In the genomic region with DNA sequence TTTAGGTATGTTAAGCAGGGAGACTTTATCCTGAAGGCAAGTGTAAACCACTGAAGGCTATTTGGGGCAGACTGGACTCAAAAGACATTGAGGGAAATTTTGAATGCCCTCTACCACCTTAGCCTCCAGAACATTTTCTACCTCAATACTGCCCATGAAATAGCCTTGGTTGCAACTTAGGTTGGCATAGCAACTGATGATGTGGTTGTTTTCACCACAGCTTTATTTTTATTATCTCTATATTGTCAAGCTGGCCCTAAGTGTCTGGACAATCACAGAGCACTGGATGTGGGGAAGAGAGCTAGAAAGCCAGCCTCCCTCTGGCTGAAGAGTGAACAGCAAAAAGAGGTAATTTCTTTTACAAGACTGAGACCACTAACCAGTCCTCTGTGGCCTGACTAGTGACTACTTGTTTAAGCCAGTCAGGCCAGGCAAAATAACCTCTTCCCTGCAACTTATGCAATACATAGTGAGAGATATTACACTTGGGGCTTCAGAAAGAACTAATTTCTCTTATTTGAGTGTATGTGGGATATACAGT, we compare ENCODE assay signal across 28 cellular contexts.
"Had no signal": no experiment of that assay in that cellular context is flagged by ENCODE, and none has a peak within 500 bp of the region (broad histone marks: within the 10 kb centered on the region; RNA-seq: fewer than 3 reads in every experiment).

No MANE protein-coding gene starts in this region.

- H3K27ac Mint-ChIP-seq: activated B cell treated with CpG ODN at 0.5 μM for 24 hours; activated CD4-positive, alpha-beta T cell treated with anti-CD3 and anti-CD28 coated beads, Interleukin-2, amount 10 ng/mL, durations not matched to agents 24 days and 14 days; activated CD8-positive, alpha-beta memory T cell treated with anti-CD3 and anti-CD28 coated beads, Interleukin-2, amount 10 ng/mL, durations not matched to agents 7 days and 5 days; activated naive CD4-positive, alpha-beta T cell treated with anti-CD3 and anti-CD28 coated beads, Interleukin-2, amount 50 U/mL, for 24 hours; activated T-cell treated with anti-CD3 and anti-CD28 coated beads, Interleukin-2, amount 50 U/mL, for 24 hours; activated T-helper 1 cell treated with anti-CD3 and anti-CD28 coated beads, Interleukin-12 subunit alpha, Interleukin-12 subunit beta, Interleukin-2, Interleukin-4 antibody, amounts not matched to agents 30 ng/mL and 10 ng/mL and 1 ng/mL, durations not matched to agents 14 hours and 24 hours and 36 hours; T-helper 1 cell treated with Interleukin-12 subunit alpha and Interleukin-12 subunit beta and Interleukin-4 antibody, amounts not matched to agents 30 μg/mL and 1 μg/mL, for 36 hours had no signal

- H3K4me1 Mint-ChIP-seq: activated B cell treated with CpG ODN at 0.5 μM for 24 hours; activated CD4-positive, alpha-beta T cell treated with anti-CD3 and anti-CD28 coated beads, Interleukin-2, amount 10 ng/mL, durations not matched to agents 24 days and 14 days; activated CD8-positive, alpha-beta memory T cell treated with anti-CD3 and anti-CD28 coated beads, Interleukin-2, amount 10 ng/mL, durations not matched to agents 7 days and 5 days; activated naive CD4-positive, alpha-beta T cell treated with anti-CD3 and anti-CD28 coated beads, Interleukin-2, amount 50 U/mL, for 24 hours had no signal

- H3K4me3 Mint-ChIP-seq: activated B cell treated with CpG ODN at 0.5 μM for 24 hours; activated CD4-positive, alpha-beta T cell treated with anti-CD3 and anti-CD28 coated beads, Interleukin-2, amount 10 ng/mL, durations not matched to agents 24 days and 14 days; activated CD8-positive, alpha-beta memory T cell treated with anti-CD3 and anti-CD28 coated beads, Interleukin-2, amount 10 ng/mL, durations not matched to agents 7 days and 5 days; activated naive CD4-positive, alpha-beta T cell treated with anti-CD3 and anti-CD28 coated beads, Interleukin-2, amount 50 U/mL, for 24 hours; activated T-cell treated with anti-CD3 and anti-CD28 coated beads, Interleukin-2, amount 50 U/mL, for 24 hours; activated T-helper 1 cell treated with anti-CD3 and anti-CD28 coated beads, Interleukin-12 subunit alpha, Interleukin-12 subunit beta, Interleukin-2, Interleukin-4 antibody, amounts not matched to agents 30 ng/mL and 10 ng/mL and 1 ng/mL, durations not matched to agents 14 hours and 24 hours and 36 hours; T-helper 1 cell treated with Interleukin-12 subunit alpha and Interleukin-12 subunit beta and Interleukin-4 antibody, amounts not matched to agents 30 μg/mL and 1 μg/mL, for 36 hours had no signal

- DNase-seq: activated B cell treated with CpG ODN at 0.5 μM for 24 hours; activated CD4-positive, alpha-beta T cell treated with anti-CD3 and anti-CD28 coated beads for 1 hour; activated CD4-positive, alpha-beta T cell treated with anti-CD3 and anti-CD28 coated beads, Interleukin-2, amount 10 ng/mL, durations not matched to agents 24 days and 14 days; activated CD4-positive, alpha-beta T cell treated with anti-CD3 and anti-CD28 coated beads, Interleukin-2, amount 50 U/mL, for 48 hours; activated CD8-positive, alpha-beta memory T cell treated with anti-CD3 and anti-CD28 coated beads, Interleukin-2, amount 10 ng/mL, durations not matched to agents 7 days and 5 days; activated effector memory CD4-positive, alpha-beta T cell treated with Interleukin-2 at 50 U/mL for 16 hours; activated naive CD4-positive, alpha-beta T cell; activated T-cell treated with anti-CD3 and anti-CD28 coated beads, Interleukin-2, amount 50 U/mL, for 24 hours; amniotic stem cell; body of pancreas; central memory CD4-positive, alpha-beta T cell; MG63; NCI-H1105 treated with DMSO at 0.1 percent for 48 hours; NCI-H1436 treated with DMSO at 0.1 percent for 48 hours; NCI-H187; NCI-H2081; NCI-H510A treated with DMSO at 0.1 percent for 48 hours; NCI-H69; PC-3; SHP77 treated with DMSO at 0.1 percent for 48 hours; SW 1271; T-helper 9 cell had no signal

- H3K27ac ChIP-seq: ascending aorta, body of pancreas, KMS-11, SK-N-MC had no signal

- H3K9me3 ChIP-seq: ascending aorta, body of pancreas, MG63 had no signal

- H3K27me3 ChIP-seq: ascending aorta had no signal

- H3K4me3 ChIP-seq: ascending aorta, body of pancreas, MG63, SK-N-MC had no signal

- H3K36me3 ChIP-seq: ascending aorta, MG63 had no signal

- H3K36me3 Mint-ChIP-seq: activated CD8-positive, alpha-beta memory T cell treated with anti-CD3 and anti-CD28 coated beads, Interleukin-2, amount 10 ng/mL, durations not matched to agents 7 days and 5 days; activated naive CD4-positive, alpha-beta T cell treated with anti-CD3 and anti-CD28 coated beads, Interleukin-2, amount 50 U/mL, for 24 hours had no signal

- H3K4me1 ChIP-seq: ascending aorta, body of pancreas had no signal

- H3K9ac ChIP-seq: KMS-11 had no signal

- H3K4me2 ChIP-seq: KMS-11 had no signal

- ATAC-seq: activated CD8-positive, alpha-beta memory T cell treated with anti-CD3 and anti-CD28 coated beads, Interleukin-2, amount 10 ng/mL, durations not matched to agents 7 days and 5 days; body of pancreas; PC-3 had no signal

- H3K9me3 Mint-ChIP-seq: activated B cell treated with CpG ODN at 0.5 μM for 24 hours; activated CD4-positive, alpha-beta T cell treated with anti-CD3 and anti-CD28 coated beads, Interleukin-2, amount 10 ng/mL, durations not matched to agents 24 days and 14 days; activated naive CD4-positive, alpha-beta T cell treated with anti-CD3 and anti-CD28 coated beads, Interleukin-2, amount 50 U/mL, for 24 hours; activated T-cell treated with anti-CD3 and anti-CD28 coated beads, Interleukin-2, amount 50 U/mL, for 24 hours; activated T-helper 1 cell treated with anti-CD3 and anti-CD28 coated beads, Interleukin-12 subunit alpha, Interleukin-12 subunit beta, Interleukin-2, Interleukin-4 antibody, amounts not matched to agents 30 ng/mL and 10 ng/mL and 1 ng/mL, durations not matched to agents 14 hours and 24 hours and 36 hours; T-helper 1 cell treated with Interleukin-12 subunit alpha and Interleukin-12 subunit beta and Interleukin-4 antibody, amounts not matched to agents 30 μg/mL and 1 μg/mL, for 36 hours had no signal
